In the genomic region with DNA sequence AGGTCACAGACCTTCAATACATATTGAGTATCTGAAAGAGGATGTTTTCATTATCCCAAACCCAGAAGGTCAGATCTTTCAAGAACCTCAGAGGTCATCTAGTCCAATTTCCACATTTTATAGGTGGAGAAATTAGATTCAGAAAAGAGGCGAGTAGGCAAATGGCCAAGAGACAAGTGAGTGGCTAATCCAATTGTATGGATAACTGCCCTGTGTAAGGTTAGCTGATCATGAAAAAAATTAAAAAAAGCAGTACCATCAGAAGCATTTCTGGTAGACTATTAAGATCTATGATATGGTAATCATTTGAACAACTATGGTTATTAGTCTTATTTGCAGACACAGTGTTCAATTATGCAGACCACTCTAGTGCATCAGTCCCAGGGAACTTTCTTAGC, we compare ENCODE assay signal across 17 cellular contexts.
DNase-seq lines count a peak whose midpoint lies in the region; ATAC-seq and TF ChIP-seq lines count a peak whose summit lies in the region.
"Had no signal": no experiment of that assay in that cellular context is flagged by ENCODE, and none has a peak within 500 bp of the region (broad histone marks: within the 10 kb centered on the region; RNA-seq: fewer than 3 reads in every experiment).

No MANE protein-coding gene starts in this region.

- peak overlapping the region; percentile 34 for H3K27ac Mint-ChIP-seq in activated CD8-positive, alpha-beta memory T cell treated with anti-CD3 and anti-CD28 coated beads, Interleukin-2, amount 10 ng/mL, durations not matched to agents 7 days and 5 days
- H3K27ac Mint-ChIP-seq: GM23338, IgD-negative memory B cell had no signal

- no peaks in the 10 kb centered on the region for H3K36me3 ChIP-seq in Loucy (ENCODE audit: insufficient read depth, low read length)
- no peaks in the 10 kb centered on the region for H3K36me3 ChIP-seq in SK-N-SH (replicated peaks in 1 of 2; ENCODE audit: control insufficient read depth in 1 of 2, insufficient read depth in 2 of 2, low read length in 1 of 2)
- no peaks in the 10 kb centered on the region for H3K36me3 ChIP-seq in PC-9 (ENCODE audit: low read depth)
- H3K36me3 ChIP-seq: BLaER1 treated with 17β-estradiol and CSF1 and Interleukin-3, amounts not matched to agents 10 nM and 100 nM had no signal

- CTCF ChIA-PET in activated CD8-positive, alpha-beta memory T cell treated with anti-CD3 and anti-CD28 coated beads, Interleukin-2, amount 10 ng/mL, durations not matched to agents 7 days and 5 days (lab: Charles Lee) = interaction anchor here (1.3 kb wide), 1 partner anchor 62 kb away, joined by 8 read pairs; no protein-coding TSS in a partner anchor
- CTCF ChIA-PET in SK-N-SH (lab: Yijun Ruan, JAX) = interaction anchor here (1.2 to 1.5 kb wide), 2 partner anchors 30 to 99 kb away, joined by 4 to 5 read pairs; no protein-coding TSS in a partner anchor
- CTCF ChIA-PET in PC-9 (lab: Charles Lee) = no interaction called here

- TF ChIP-seq CTCF in Loucy (conservative IDR thresholded peaks at IDR 0.05; ENCODE audit: low read length) = no peak
- no peak for TF ChIP-seq CTCF in SK-N-SH (IDR thresholded peaks at IDR 0.05)
- TF ChIP-seq CTCF in PC-9 (conservative IDR thresholded peaks at IDR 0.05) = no peak

- no peaks in the 10 kb centered on the region for H3K4me1 Mint-ChIP-seq in activated CD8-positive, alpha-beta memory T cell treated with anti-CD3 and anti-CD28 coated beads, Interleukin-2, amount 10 ng/mL, durations not matched to agents 7 days and 5 days
- H3K4me1 Mint-ChIP-seq: CD8-positive, alpha-beta memory T cell; GM23338; IgD-negative memory B cell had no signal

- DNase-seq in activated CD8-positive, alpha-beta memory T cell treated with anti-CD3 and anti-CD28 coated beads, Interleukin-2, amount 10 ng/mL, durations not matched to agents 7 days and 5 days = no peak
- DNase-seq in activated CD8-positive, alpha-beta memory T cell treated with anti-CD3 and anti-CD28 coated beads, Interleukin-2, amount 50 U/mL, for 48 hours = no peak
- DNase-seq in SK-N-SH (peak; percentile 31), PC-9 (no peak)
- DNase-seq: 8988T, COR-L47, DMS 273 treated with DMSO at 0.1 percent for 48 hours, DMS53, HCEC 1CT had no signal

- TF ChIP-seq RAD21 in SK-N-SH (IDR thresholded peaks at IDR 0.05; ENCODE audit: low read length) = peak; percentile 9; the same call in 1 of the 2 replicates

- no peak for ATAC-seq in activated CD8-positive, alpha-beta memory T cell treated with anti-CD3 and anti-CD28 coated beads, Interleukin-2, amount 10 ng/mL, durations not matched to agents 7 days and 5 days
- ATAC-seq in HG02642 (IDR thresholded peaks at IDR 0.05; ENCODE audit: poor library complexity, unreplicated experiment) = no peak
- no peak for ATAC-seq in GM18873 (IDR thresholded peaks at IDR 0.05; ENCODE audit: low FRiP score, unreplicated experiment)
- ATAC-seq: GM23338, HepG2 had no signal

- H3K9me3 Mint-ChIP-seq in activated CD8-positive, alpha-beta memory T cell treated with anti-CD3 and anti-CD28 coated beads, Interleukin-2, amount 10 ng/mL, durations not matched to agents 7 days and 5 days (ENCODE audit: low read depth) = no peaks in the 10 kb centered on the region

- H2AFZ ChIP-seq in Loucy (ENCODE audit: low read length) = no peak overlapping the region
- H2AFZ ChIP-seq in SK-N-SH (ENCODE audit: low read depth) = no peak overlapping the region
- H2AFZ ChIP-seq in PC-9 = no peak overlapping the region
- H2AFZ ChIP-seq: GM23338 had no signal

- H3K9me2 ChIP-seq in Loucy (replicated peaks; ENCODE audit: low read depth, low read length) (no peaks in the 10 kb centered on the region), SK-N-SH (no peaks in the 10 kb centered on the region), PC-9 (ENCODE audit: insufficient read depth) (no peaks in the 10 kb centered on the region)

- H3K36me3 Mint-ChIP-seq in activated CD8-positive, alpha-beta memory T cell treated with anti-CD3 and anti-CD28 coated beads, Interleukin-2, amount 10 ng/mL, durations not matched to agents 7 days and 5 days = peaks cover 3% of the 10 kb centered on the region
- H3K36me3 Mint-ChIP-seq: IgD-negative memory B cell had no signal

- no peak overlapping the region for H3K4me3 Mint-ChIP-seq in activated CD8-positive, alpha-beta memory T cell treated with anti-CD3 and anti-CD28 coated beads, Interleukin-2, amount 10 ng/mL, durations not matched to agents 7 days and 5 days
- H3K4me3 Mint-ChIP-seq: CD8-positive, alpha-beta memory T cell; GM23338; IgD-negative memory B cell had no signal

- H3K79me2 ChIP-seq in Loucy (ENCODE audit: insufficient read depth, low read length) = no peaks in the 10 kb centered on the region
- H3K79me2 ChIP-seq in SK-N-SH (ENCODE audit: insufficient read depth) = no peaks in the 10 kb centered on the region
- no peaks in the 10 kb centered on the region for H3K79me2 ChIP-seq in PC-9 (ENCODE audit: low read depth)

- H3K9ac ChIP-seq in Loucy (ENCODE audit: low read depth, low read length, poor library complexity, severe bottlenecking) = peak overlapping the region; percentile 45
- H3K9ac ChIP-seq in SK-N-SH = no peak overlapping the region
- H3K9ac ChIP-seq: BLaER1 treated with 17β-estradiol and CSF1 and Interleukin-3, amounts not matched to agents 10 nM and 100 nM had no signal

- H3K4me3 ChIP-seq in Loucy (ENCODE audit: low read length, poor library complexity, severe bottlenecking) (peak overlapping the region; percentile 58), SK-N-SH (ENCODE audit: low read depth in 2 of 2, low read length in 1 of 2) (no peak overlapping the region), PC-9 (no peak overlapping the region)
- H3K4me3 ChIP-seq: BLaER1 treated with 17β-estradiol and CSF1 and Interleukin-3, amounts not matched to agents 10 nM and 100 nM; GM23338 had no signal

- WGBS in SK-N-SH (ENCODE audit: low lambda C conversion rate) = 12% methylated on average over 1 of the region's 1 CpG

- peaks cover 51% of the 10 kb centered on the region for H3K4me1 ChIP-seq in Loucy (ENCODE audit: insufficient read depth, low read length, poor library complexity, severe bottlenecking)
- peaks cover 0 to 14% of the 10 kb centered on the region in 2 experiments; a peak in 2 of 4 replicates for H3K4me1 ChIP-seq in SK-N-SH (ENCODE audit: control insufficient read depth in 1 of 2, insufficient read depth in 2 of 2, low read depth in 1 of 2, low read length in 1 of 2)
- H3K4me1 ChIP-seq in PC-9 (replicated peaks; ENCODE audit: insufficient read depth) = no peaks in the 10 kb centered on the region

- peak in 1 of 2 experiments; percentile 90; a peak in 2 of 4 replicates for TF ChIP-seq EP300 in SK-N-SH (IDR thresholded peaks at IDR 0.05; ENCODE audit: borderline replicate concordance in 1 of 2, low read depth in 1 of 2, low read length in 1 of 2)

- peak overlapping the region; percentile 74 for H3K4me2 ChIP-seq in Loucy (ENCODE audit: low read depth, low read length, poor library complexity, severe bottlenecking)
- no peak overlapping the region for H3K4me2 ChIP-seq in SK-N-SH
- no peak overlapping the region for H3K4me2 ChIP-seq in PC-9
- H3K4me2 ChIP-seq: GM23338 had no signal

- peaks cover 8% of the 10 kb centered on the region for H3K27me3 Mint-ChIP-seq in activated CD8-positive, alpha-beta memory T cell treated with anti-CD3 and anti-CD28 coated beads, Interleukin-2, amount 10 ng/mL, durations not matched to agents 7 days and 5 days

- H3K9me3 ChIP-seq in Loucy (ENCODE audit: insufficient read depth, low read depth, low read length) (no peaks in the 10 kb centered on the region), SK-N-SH (no peaks in the 10 kb centered on the region), PC-9 (ENCODE audit: insufficient read depth, low read depth) (no peaks in the 10 kb centered on the region)

- H3K27me3 ChIP-seq in Loucy (ENCODE audit: insufficient read depth, low read length, poor library complexity, severe bottlenecking) (no peaks in the 10 kb centered on the region), SK-N-SH (ENCODE audit: insufficient read depth) (no peaks in the 10 kb centered on the region), PC-9 (ENCODE audit: insufficient read depth, low read depth) (no peaks in the 10 kb centered on the region)
- H3K27me3 ChIP-seq: BLaER1 treated with 17β-estradiol and CSF1 and Interleukin-3, amounts not matched to agents 10 nM and 100 nM had no signal

- no TSS peak for BruUV-seq in PC-9 (replicated peaks; lab: Mats Ljungman, UMichigan)

- intact Hi-C loops in PC-9 (cut with micrococcal nuclease; ENCODE audit: unreplicated experiment) = no loop called here

- H4K20me1 ChIP-seq in Loucy (ENCODE audit: insufficient read depth, low read length, poor library complexity, severe bottlenecking) (no peaks in the 10 kb centered on the region), SK-N-SH (ENCODE audit: insufficient read depth) (no peaks in the 10 kb centered on the region), PC-9 (ENCODE audit: insufficient read depth) (no peaks in the 10 kb centered on the region)
- H4K20me1 ChIP-seq: BLaER1 treated with 17β-estradiol and CSF1 and Interleukin-3, amounts not matched to agents 10 nM and 100 nM had no signal

- H3F3A ChIP-seq in Loucy (ENCODE audit: low read depth) (no peaks in the 10 kb centered on the region), SK-N-SH (replicated peaks; ENCODE audit: insufficient read depth) (no peaks in the 10 kb centered on the region), PC-9 (ENCODE audit: insufficient read depth, low read depth) (no peaks in the 10 kb centered on the region)

- H3K27ac ChIP-seq in SK-N-SH (ENCODE audit: low read depth in 2 of 2, low read length in 1 of 2) (peak overlapping the region in 1 of 2 experiments; percentile 93; a peak in 2 of 4 replicates), PC-9 (no peak overlapping the region)

- POLR2A ChIA-PET in SK-N-SH (lab: Yijun Ruan, JAX) = no interaction called here
- POLR2A ChIA-PET in PC-9 (lab: Charles Lee; ENCODE audit: unreplicated experiment) = no interaction called here

TF ChIP-seq in SK-N-SH, 30 proteins besides CTCF, POLR2A, EP300 and RAD21 (continues in another document):
- TF ChIP-seq RXRA (IDR thresholded peaks at IDR 0.05; ENCODE audit: borderline replicate concordance, low read depth) (no peak), SMC3 (IDR thresholded peaks at IDR 0.05; ENCODE audit: low read depth, low read length) (no peak), TCF12 (IDR thresholded peaks at IDR 0.05) (no peak), POLR2AphosphoS5 (IDR thresholded peaks at IDR 0.05; ENCODE audit: low read depth, low read length) (no peak), TEAD4 (IDR thresholded peaks at IDR 0.05; ENCODE audit: borderline replicate concordance, insufficient read depth) (no peak)
- TF ChIP-seq, protein P1, sequence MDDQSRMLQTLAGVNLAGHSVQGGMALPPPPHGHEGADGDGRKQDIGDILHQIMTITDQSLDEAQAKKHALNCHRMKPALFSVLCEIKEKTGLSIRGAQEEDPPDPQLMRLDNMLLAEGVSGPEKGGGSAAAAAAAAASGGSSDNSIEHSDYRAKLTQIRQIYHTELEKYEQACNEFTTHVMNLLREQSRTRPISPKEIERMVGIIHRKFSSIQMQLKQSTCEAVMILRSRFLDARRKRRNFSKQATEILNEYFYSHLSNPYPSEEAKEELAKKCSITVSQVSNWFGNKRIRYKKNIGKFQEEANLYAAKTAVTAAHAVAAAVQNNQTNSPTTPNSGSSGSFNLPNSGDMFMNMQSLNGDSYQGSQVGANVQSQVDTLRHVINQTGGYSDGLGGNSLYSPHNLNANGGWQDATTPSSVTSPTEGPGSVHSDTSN (IDR thresholded peaks at IDR 0.05) = no peak
